In genomic region chr16:63592852-63593251, GRCh38 we compare ENCODE assay signal across 24 cellular contexts.
"Had no signal": no experiment of that assay in that cellular context is flagged by ENCODE, and none has a peak within 500 bp of the region (broad histone marks: within the 10 kb centered on the region; RNA-seq: fewer than 3 reads in every experiment).

No MANE protein-coding gene starts in this region.

- H3K4me1 ChIP-seq: esophagus muscularis mucosa, gastrocnemius medialis, left lung, lower lobe of right lung had no signal

- H3K27me3 ChIP-seq: dorsolateral prefrontal cortex, esophagus muscularis mucosa, gastrocnemius medialis, heart right ventricle, left lung had no signal

- H3K36me3 Mint-ChIP-seq: mesothelial cell of epicardium had no signal

- H3K4me3 Mint-ChIP-seq: mesothelial cell of epicardium had no signal

- H3K4me3 ChIP-seq: coronary artery, dorsolateral prefrontal cortex, esophagus muscularis mucosa, gastrocnemius medialis, heart right ventricle, left lung, lower lobe of right lung, mucosa of descending colon had no signal

- H3K9me3 Mint-ChIP-seq: mesothelial cell of epicardium had no signal

- H3K27ac Mint-ChIP-seq: mesothelial cell of epicardium had no signal

- H3K4me1 Mint-ChIP-seq: mesothelial cell of epicardium had no signal

- H3K36me3 ChIP-seq: esophagus muscularis mucosa, gastrocnemius medialis, heart right ventricle, left lung, lower lobe of right lung had no signal

- H3K27ac ChIP-seq: coronary artery, dorsolateral prefrontal cortex, esophagus muscularis mucosa, gastrocnemius medialis, heart right ventricle, left lung, lower lobe of right lung had no signal

- DNase-seq: dermis blood vessel endothelial cell; dorsolateral prefrontal cortex; effector CD4-positive, alpha-beta T cell; effector memory CD4-positive, alpha-beta T cell; foreskin fibroblast; foreskin melanocyte; gastrocnemius medialis; glutamatergic neuron; head of caudate nucleus; heart right ventricle; hippocampal formation; left cardiac atrium; left lung; left ventricle myocardium superior; lower lobe of right lung; mesenchymal stem cell; mucosa of descending colon had no signal

- ATAC-seq: gastrocnemius medialis, heart right ventricle, left cardiac atrium, left lung, left ventricle myocardium superior, lower lobe of right lung, mucosa of descending colon had no signal

- H3K9me3 ChIP-seq: esophagus muscularis mucosa, gastrocnemius medialis, heart right ventricle, left lung, lower lobe of right lung, mucosa of descending colon had no signal

- FAIRE-seq: colon, endothelial cell of umbilical vein, islet of Langerhans, keratinocyte had no signal
